8 cellular contexts compared by ENCODE assay signal in genomic region chr20:63641792-63642517, GRCh38. TPM values are rescaled to one million over a fixed set of nuclear protein-coding genes. Genes with fewer than 3 reads are reported as not detected.
DNase-seq lines count a peak whose midpoint lies in the region; ATAC-seq and TF ChIP-seq lines count a peak whose summit lies in the region.

No MANE protein-coding gene starts in this region.

- WGBS in HUES64, result under 1% methylated on average over 72 of the region's 85 CpGs

- POLR2A ChIA-PET in PC-9 (lab: Charles Lee; ENCODE audit: unreplicated experiment), result interaction anchor here (0.6 to 2.0 kb wide), 16 partner anchors 10 to 424 kb away, joined by 3 to 38 read pairs (median 6); partner anchors contain the start of genes GMEB2, HELZ2, PRPF6 and TPD52L2
- POLR2A ChIA-PET in naive thymus-derived CD8-positive, alpha-beta T cell (lab: Charles Lee), result interaction anchor here (0.6 to 10.6 kb wide), 33 partner anchors 8 to 401 kb away, joined by 3 to 740 read pairs (median 6); partner anchors contain the start of genes ARFRP1, GMEB2, HELZ2 and LIME1

- H3K9me3 ChIP-seq in HUES64 (ENCODE audit: insufficient read depth, low read depth, low read length), result no peaks in the 10 kb centered on the region
- no peaks in the 10 kb centered on the region for H3K9me3 ChIP-seq in PC-9 (ENCODE audit: insufficient read depth, low read depth)

- no peaks in the 10 kb centered on the region for H3K79me2 ChIP-seq in PC-9 (ENCODE audit: low read depth)

- peak; percentile 65 for TF ChIP-seq CTCF in PC-9 (conservative IDR thresholded peaks at IDR 0.05)

- peaks cover 0 to 2% of the 10 kb centered on the region in 2 donors for H3K36me3 Mint-ChIP-seq in activated T-cell treated with anti-CD3 and anti-CD28 coated beads, Interleukin-2, amount 50 U/mL, for 72 hours (ENCODE audit: insufficient read depth in 2 of 2)
- peaks cover 0 to 22% (median 7%) of the 10 kb centered on the region in 3 donors for H3K36me3 Mint-ChIP-seq in naive thymus-derived CD8-positive, alpha-beta T cell

- in situ Hi-C loops in Caki2 (cut with HindIII; ENCODE audit: low pct_unique_long_range_greater_than_20kb, low sequenced_read_pairs), result no loop called here

- peaks cover 0 to 3% of the 10 kb centered on the region in 2 donors for H3K9me3 Mint-ChIP-seq in activated T-cell treated with anti-CD3 and anti-CD28 coated beads, Interleukin-2, amount 50 U/mL, for 72 hours
- H3K9me3 Mint-ChIP-seq in naive thymus-derived CD8-positive, alpha-beta T cell, result no peaks in the 10 kb centered on the region

- CTCF ChIA-PET in PC-9 (lab: Charles Lee), result interaction anchor here (0.6 to 2.3 kb wide), 9 partner anchors 16 to 780 kb away, joined by 3 to 43 read pairs (median 6); partner anchors contain the start of genes HELZ2, PTK6, RTEL1 and TCFL5

- BruUV-seq in PC-9 (replicated peaks; lab: Mats Ljungman, UMichigan), result no TSS peak

- peak overlapping the region; percentile 66 for H3K27ac ChIP-seq in HUES64 (ENCODE audit: low read depth, low read length)
- H3K27ac ChIP-seq in PC-9, result peak overlapping the region; percentile 21

- H3K27me3 ChIP-seq in HUES64 (ENCODE audit: insufficient read depth, low read length) (no peaks in the 10 kb centered on the region), PC-9 (ENCODE audit: insufficient read depth, low read depth) (no peaks in the 10 kb centered on the region)

- no peaks in the 10 kb centered on the region for H3K9me2 ChIP-seq in PC-9 (ENCODE audit: insufficient read depth)

- peak overlapping the region; percentile 100 for H3K4me2 ChIP-seq in PC-9

- peak; percentile 87 for DNase-seq in Caki2 (ENCODE audit: low read depth)
- DNase-seq in PC-9, result peak; percentile 90 to 97
- DNase-seq in activated T-cell treated with anti-CD3 and anti-CD28 coated beads, Interleukin-2, amount 50 U/mL, for 72 hours, result peak; percentile 97 to 99
- DNase-seq in fibroblast of gingiva (ENCODE audit: low read depth), result peak; percentile 75
- DNase-seq in naive thymus-derived CD8-positive, alpha-beta T cell, result peak; percentile 87 to 99 (median 98)
- peak; percentile 95 to 100 (median 99) for DNase-seq in stimulated activated naive CD4-positive, alpha-beta T cell (lab: John Stamatoyannopoulos, UW)

- peak overlapping the region; percentile 81 for H2AFZ ChIP-seq in PC-9

- peak; percentile 63 for ATAC-seq in GM21381 (IDR thresholded peaks at IDR 0.05; ENCODE audit: unreplicated experiment)
- ATAC-seq in activated T-cell treated with anti-CD3 and anti-CD28 coated beads, Interleukin-2, amount 50 U/mL, for 72 hours (replicated peaks in 1 of 2), result peak; percentile 73 to 80
- ATAC-seq in naive thymus-derived CD8-positive, alpha-beta T cell, result peak; percentile 68 to 70

- H3K27ac Mint-ChIP-seq in activated T-cell treated with anti-CD3 and anti-CD28 coated beads, Interleukin-2, amount 50 U/mL, for 72 hours, result peak overlapping the region; percentile 72
- peak overlapping the region in 8 of 10 donors; percentile 37 to 94 (median 83) for H3K27ac Mint-ChIP-seq in naive thymus-derived CD8-positive, alpha-beta T cell

- peaks cover 7% of the 10 kb centered on the region; the same call in 1 of the 2 replicates for H3F3A ChIP-seq in PC-9 (ENCODE audit: insufficient read depth, low read depth)

- H3K4me1 Mint-ChIP-seq in activated T-cell treated with anti-CD3 and anti-CD28 coated beads, Interleukin-2, amount 50 U/mL, for 72 hours (ENCODE audit: low read depth), result peaks cover 36% of the 10 kb centered on the region
- peaks cover 23 to 40% (median 38%) of the 10 kb centered on the region in 4 donors for H3K4me1 Mint-ChIP-seq in naive thymus-derived CD8-positive, alpha-beta T cell

- H3K9ac ChIP-seq in HUES64 (ENCODE audit: low read depth, low read length), result peak overlapping the region; percentile 61

- H3K4me1 ChIP-seq in HUES64 (ENCODE audit: insufficient read depth, low read length) (no peaks in the 10 kb centered on the region), PC-9 (replicated peaks; ENCODE audit: insufficient read depth) (peaks cover 16% of the 10 kb centered on the region)

- H3K4me3 ChIP-seq in HUES64 (ENCODE audit: low read length) (peak overlapping the region; percentile 63), PC-9 (peak overlapping the region; percentile 92)

- intact Hi-C loops in PC-9 (cut with micrococcal nuclease; ENCODE audit: unreplicated experiment), result loop anchor here (1.0 to 5.0 kb wide), 2 partner anchors 90 to 104 kb away; partner anchors contain the start of gene FNDC11

- H3K36me3 ChIP-seq in HUES64 (ENCODE audit: insufficient read depth, low read length) (no peaks in the 10 kb centered on the region), PC-9 (ENCODE audit: low read depth) (no peaks in the 10 kb centered on the region)

- H3K27me3 Mint-ChIP-seq in activated T-cell treated with anti-CD3 and anti-CD28 coated beads, Interleukin-2, amount 50 U/mL, for 72 hours (ENCODE audit: low read depth), result no peaks in the 10 kb centered on the region
- no peaks in the 10 kb centered on the region for H3K27me3 Mint-ChIP-seq in naive thymus-derived CD8-positive, alpha-beta T cell

- no peaks in the 10 kb centered on the region for H4K20me1 ChIP-seq in PC-9 (ENCODE audit: insufficient read depth)

- H3K4me3 Mint-ChIP-seq in activated T-cell treated with anti-CD3 and anti-CD28 coated beads, Interleukin-2, amount 50 U/mL, for 72 hours, result peak overlapping the region; percentile 67 to 76
- peak overlapping the region; percentile 46 to 93 (median 74) for H3K4me3 Mint-ChIP-seq in naive thymus-derived CD8-positive, alpha-beta T cell

RNA-seq across cellular contexts. Expression of gene STMN3, which starts 11.3 kb away (rescaled TPM):
- 70.6 and 73.0 TPM in 2 replicates for total RNA-seq in Caki2 (2014; rRNA removed; shearing (Covaris generic); ENCODE audit: low replicate concordance)
- 58.0 TPM for polyA plus RNA-seq in HUES64 (2013, experiment 1 of 2)
- 42.2 TPM for polyA plus RNA-seq in HUES64 (2013, experiment 2 of 2)
- total RNA-seq in PC-9 (2021), result 24.3 and 24.4 TPM in 2 replicates
- total RNA-seq in activated T-cell treated with anti-CD3 and anti-CD28 coated beads, Interleukin-2, amount 50 U/mL, for 72 hours, result 10 to 100 TPM; 14.4 to 21.8 TPM
- 100 to 1,000 TPM in 1 of 2 experiments, 10 to 100 TPM in 1; 94.3 to 102 TPM for total RNA-seq in naive thymus-derived CD8-positive, alpha-beta T cell
- polyA plus RNA-seq in naive thymus-derived CD8-positive, alpha-beta T cell, result 10 to 100 TPM; 21.6 to 35.4 (median 34.0) TPM

RNA-seq across cellular contexts. Expression of gene GMEB2, which starts 15.1 kb away (rescaled TPM):
- 9.6 and 18.1 TPM in 2 replicates for total RNA-seq in Caki2 (2014; rRNA removed; shearing (Covaris generic); ENCODE audit: low replicate concordance)
- 11.4 TPM for polyA plus RNA-seq in HUES64 (2013, experiment 1 of 2)
- 12.9 TPM for polyA plus RNA-seq in HUES64 (2013, experiment 2 of 2)
- 18.9 and 19.3 TPM in 2 replicates for total RNA-seq in PC-9 (2021)
- total RNA-seq in activated T-cell treated with anti-CD3 and anti-CD28 coated beads, Interleukin-2, amount 50 U/mL, for 72 hours, result 10 to 100 TPM; 17.5 to 22.8 TPM
- 10 to 100 TPM; 26.1 to 26.6 TPM for total RNA-seq in naive thymus-derived CD8-positive, alpha-beta T cell
- polyA plus RNA-seq in naive thymus-derived CD8-positive, alpha-beta T cell, result 10 to 100 TPM in 1 of 3 donors, 1 to 10 TPM in 2; 6.2 to 16.3 (median 6.8) TPM

RNA-seq across cellular contexts. Expression of gene RTEL1, which starts 16.2 kb away (rescaled TPM):
- 12.5 and 13.6 TPM in 2 replicates for total RNA-seq in Caki2 (2014; rRNA removed; shearing (Covaris generic); ENCODE audit: low replicate concordance)
- polyA plus RNA-seq in HUES64 (2013, experiment 1 of 2), result 13.6 TPM
- polyA plus RNA-seq in HUES64 (2013, experiment 2 of 2), result 14.5 TPM
- total RNA-seq in PC-9 (2021), result 36.0 and 37.4 TPM in 2 replicates
- total RNA-seq in activated T-cell treated with anti-CD3 and anti-CD28 coated beads, Interleukin-2, amount 50 U/mL, for 72 hours, result 10 to 100 TPM; 26.8 to 34.6 TPM
- total RNA-seq in naive thymus-derived CD8-positive, alpha-beta T cell, result 10 to 100 TPM; 23.6 to 25.5 TPM
- polyA plus RNA-seq in naive thymus-derived CD8-positive, alpha-beta T cell, result 1 to 10 TPM; 3.2 to 6.8 (median 4.4) TPM

RNA-seq across cellular contexts. Expression of gene TNFRSF6B, which starts 54.5 kb away (rescaled TPM):
- 1.5 TPM in 1 of 2 replicates, not detected in the other for total RNA-seq in Caki2 (2014; rRNA removed; shearing (Covaris generic); ENCODE audit: low replicate concordance)
- polyA plus RNA-seq in HUES64 (2013, experiment 1 of 2), result 1.1 TPM
- 1.2 TPM for polyA plus RNA-seq in HUES64 (2013, experiment 2 of 2)
- not detected in 2 replicates for total RNA-seq in PC-9 (2021)
- 1 to 10 TPM; 1.0 to 1.2 TPM for total RNA-seq in activated T-cell treated with anti-CD3 and anti-CD28 coated beads, Interleukin-2, amount 50 U/mL, for 72 hours
- total RNA-seq in naive thymus-derived CD8-positive, alpha-beta T cell, result 1 to 10 TPM in 1 of 2 experiments, under 1 TPM in 1; 0.96 to 1.1 TPM
- under 1 TPM in 2 of 3 donors, not detected in 1; 0.22 to 0.84 TPM for polyA plus RNA-seq in naive thymus-derived CD8-positive, alpha-beta T cell

Comparison
In these comparisons a context has a peak if more than half of its experiments do, and no peak if none do; other contexts are left out.
1. Peak in every context shown above with its lines: DNase-seq, ATAC-seq, H3K4me3 ChIP-seq and H3K27ac ChIP-seq.